1 cellular context compared by ENCODE assay signal in genomic region chr3:7260975-7261374, GRCh38.
TF ChIP-seq lines count a peak whose summit lies in the region.

No MANE protein-coding gene starts in this region.

TF ChIP-seq in GM23338, 12 proteins besides CTCF, POLR2A, EP300 and RAD21:
- TF ChIP-seq ZNF462 (CRISPR knock-in tag; IDR thresholded peaks at IDR 0.05) = no peak
- TF ChIP-seq NANOG (IDR thresholded peaks at IDR 0.05; ENCODE audit: borderline replicate concordance) = no peak
- no peak for TF ChIP-seq EZH2phosphoT487 (IDR thresholded peaks at IDR 0.05; ENCODE audit: unreplicated experiment)
- TF ChIP-seq CREB1 (CRISPR knock-in tag; IDR thresholded peaks at IDR 0.05; ENCODE audit: low read depth) = no peak
- no peak for TF ChIP-seq REST (IDR thresholded peaks at IDR 0.05; ENCODE audit: unreplicated experiment)
- no peak for TF ChIP-seq JUNB (IDR thresholded peaks at IDR 0.05; ENCODE audit: unreplicated experiment)
- no peak for TF ChIP-seq ETS1 (IDR thresholded peaks at IDR 0.05)
- no peak for TF ChIP-seq EZH2 (IDR thresholded peaks at IDR 0.05; ENCODE audit: low read depth, unreplicated experiment)
TF ChIP-seq in GM23338: peak in this region for 0.
